Comparison of ENCODE assay signal across 9 cellular contexts in genomic region chr2:143575340-143575739, GRCh38.
DNase-seq lines count a peak whose midpoint lies in the region; ATAC-seq, FAIRE-seq and TF ChIP-seq lines count a peak whose summit lies in the region.
"Had no signal": no experiment of that assay in that cellular context is flagged by ENCODE, and none has a peak within 500 bp of the region (broad histone marks: within the 10 kb centered on the region; RNA-seq: fewer than 3 reads in every experiment).

No MANE protein-coding gene starts in this region.

- no peak overlapping the region for H3K4me3 Mint-ChIP-seq in activated CD4-positive, alpha-beta T cell treated with anti-CD3 and anti-CD28 coated beads for 36 hours

- peaks cover 12% of the 10 kb centered on the region for H3K36me3 Mint-ChIP-seq in activated CD4-positive, alpha-beta T cell treated with anti-CD3 and anti-CD28 coated beads for 36 hours (ENCODE audit: low read depth)

- H3K27ac ChIP-seq in A673 (ENCODE audit: low read depth, low read length, poor library complexity, severe bottlenecking) (no peak overlapping the region), pancreas (no peak overlapping the region)

- WGBS in pancreas, 2 donors, result 73% methylated on average over 3 of the region's 3 CpGs

- TF ChIP-seq CTCF in A673 (conservative IDR thresholded peaks at IDR 0.05; ENCODE audit: low read depth, low read length) (peak; percentile 65), GM12873 (IDR thresholded peaks at IDR 0.05; ENCODE audit: insufficient read depth, low read depth, low read length, missing control alignments) (peak; percentile 37), fibroblast of pulmonary artery (IDR thresholded peaks at IDR 0.05; ENCODE audit: low read length, missing control alignments) (peak; percentile 51), pancreas (IDR thresholded peaks at IDR 0.05) (no peak)

- CTCF ChIA-PET in A673 (lab: Charles Lee), result no interaction called here
- CTCF ChIA-PET in activated CD4-positive, alpha-beta T cell treated with anti-CD3 and anti-CD28 coated beads for 36 hours (lab: Charles Lee), result no interaction called here

- H3K4me3 ChIP-seq in A673 (ENCODE audit: low read depth, low read length, poor library complexity, severe bottlenecking), result no peak overlapping the region
- H3K4me3 ChIP-seq in fibroblast of pulmonary artery (replicated peaks; ENCODE audit: low read depth, low read length), result no peak overlapping the region
- H3K4me3 ChIP-seq in pancreas, result no peak overlapping the region

- intact Hi-C loops in A673 (cut with micrococcal nuclease; ENCODE audit: unreplicated experiment), result no loop called here
- intact Hi-C loops in activated CD4-positive, alpha-beta T cell treated with anti-CD3 and anti-CD28 coated beads for 36 hours (cut with DNase I, micrococcal nuclease), result no loop called here
- intact Hi-C loops in pancreas (cut with DNase I), result no loop called here

- no peak for ATAC-seq in activated CD4-positive, alpha-beta T cell treated with anti-CD3 and anti-CD28 coated beads for 36 hours
- ATAC-seq in GM21360 (IDR thresholded peaks at IDR 0.05; ENCODE audit: unreplicated experiment) (no peak), HG03521 (IDR thresholded peaks at IDR 0.05; ENCODE audit: unreplicated experiment) (no peak), pancreas (no peak)

- no peak overlapping the region for H3K27ac Mint-ChIP-seq in activated CD4-positive, alpha-beta T cell treated with anti-CD3 and anti-CD28 coated beads for 36 hours

- BruUV-seq in A673 (replicated peaks; lab: Mats Ljungman, UMichigan), result no TSS peak

- H3K4me1 ChIP-seq in A673 (ENCODE audit: insufficient read depth, low read length, poor library complexity, severe bottlenecking), result no peaks in the 10 kb centered on the region
- no peaks in the 10 kb centered on the region for H3K4me1 ChIP-seq in pancreas

- no peak for FAIRE-seq in pancreas (lab: Jason Lieb, UNC)

- peaks cover 10% of the 10 kb centered on the region for H3K4me1 Mint-ChIP-seq in activated CD4-positive, alpha-beta T cell treated with anti-CD3 and anti-CD28 coated beads for 36 hours

- H3K27me3 ChIP-seq in A673 (replicated peaks; ENCODE audit: insufficient read depth, low read depth, low read length, poor library complexity) (no peaks in the 10 kb centered on the region), pancreas (no peaks in the 10 kb centered on the region)

- DNase-seq in A673 (ENCODE audit: low spot score) (peak; percentile 52), RKO (ENCODE audit: low spot score) (peak; percentile 2), fibroblast of pulmonary artery (ENCODE audit: low read depth) (peak; percentile 28), pancreas (no peak)
- DNase-seq in activated CD4-positive, alpha-beta T cell treated with anti-CD3 and anti-CD28 coated beads for 36 hours, result no peak
- DNase-seq: activated CD4-positive, alpha-beta T cell treated with anti-CD3 and anti-CD28 coated beads, Interleukin-2, amount 50 U/mL, for 1 hour had no signal

- no peaks in the 10 kb centered on the region for H3K9me3 ChIP-seq in A673 (ENCODE audit: low read depth, low read length, poor library complexity, severe bottlenecking)
- no peaks in the 10 kb centered on the region for H3K9me3 ChIP-seq in pancreas

- no peaks in the 10 kb centered on the region for H3K9me3 Mint-ChIP-seq in activated CD4-positive, alpha-beta T cell treated with anti-CD3 and anti-CD28 coated beads for 36 hours (ENCODE audit: low read depth)

- POLR2A ChIA-PET in A673 (lab: Charles Lee; ENCODE audit: low non-redundant PET), result no interaction called here
- POLR2A ChIA-PET in activated CD4-positive, alpha-beta T cell treated with anti-CD3 and anti-CD28 coated beads for 36 hours (lab: Charles Lee), result no interaction called here

- H3K27me3 Mint-ChIP-seq in activated CD4-positive, alpha-beta T cell treated with anti-CD3 and anti-CD28 coated beads for 36 hours, result no peaks in the 10 kb centered on the region

- H3K36me3 ChIP-seq in A673 (ENCODE audit: insufficient read depth, low read length, poor library complexity, severe bottlenecking) (no peaks in the 10 kb centered on the region), pancreas (no peaks in the 10 kb centered on the region)

Comparison
In these comparisons a context has a peak if more than half of its experiments do, and no peak if none do; other contexts are left out.
1. DNase-seq: peak in A673 (single experiment), RKO (single experiment) and fibroblast of pulmonary artery (single experiment); none in activated CD4-positive, alpha-beta T cell treated with anti-CD3 and anti-CD28 coated beads for 36 hours (single experiment) and pancreas (0 of 6).
2. CTCF ChIP-seq: peak in A673 (single experiment), GM12873 (single experiment) and fibroblast of pulmonary artery (single experiment); none in pancreas (0 of 4).